ENCODE assay signal across 8 cellular contexts in genomic region chr17:35577826-35578194, GRCh38. TPM values are rescaled to one million over a fixed set of nuclear protein-coding genes. Genes with fewer than 3 reads are reported as not detected.
DNase-seq lines count a peak whose midpoint lies in the region; ATAC-seq and TF ChIP-seq lines count a peak whose summit lies in the region.

No MANE protein-coding gene starts in this region.

- in situ Hi-C loops in gastrocnemius medialis (cut with MboI; ENCODE audit: low sequenced_read_pairs in 4 of 4), result loop anchor here in 1 of 4 donors (25.0 kb wide), 1 partner anchor 959 kb away; the partner anchor contains the start of genes GGNBP2, MYO19 and PIGW

- CTCF ChIA-PET in activated CD8-positive, alpha-beta T cell treated with anti-CD3 and anti-CD28 coated beads for 36 hours (lab: Charles Lee), result interaction anchor here (1.0 to 2.8 kb wide), 6 partner anchors 9 to 231 kb away, joined by 3 to 14 read pairs (median 6); partner anchors contain the start of genes AP2B1 and SLFN12L

- POLR2A ChIA-PET in activated CD8-positive, alpha-beta T cell treated with anti-CD3 and anti-CD28 coated beads for 36 hours (lab: Charles Lee), result interaction anchor here (0.6 to 3.0 kb wide), 16 partner anchors 9 to 335 kb away, joined by 3 to 23 read pairs (median 5); partner anchors contain the start of genes AP2B1, SLFN11, SLFN5 and TAF15

- 4 to 8% (median 5%) methylated on average over 8 of the region's 8 CpGs for WGBS in heart left ventricle, 4 donors

- H3K27ac ChIP-seq in heart left ventricle (peak overlapping the region; percentile 77 to 96 (median 92)), gastrocnemius medialis (peak overlapping the region; percentile 85 to 94 (median 90))

- ATAC-seq in activated T-cell treated with anti-CD3 and anti-CD28 coated beads, Interleukin-2, amount 50 U/mL, for 72 hours (replicated peaks in 1 of 2), result peak in 1 of 2 donors; percentile 16
- ATAC-seq in activated CD8-positive, alpha-beta T cell treated with anti-CD3 and anti-CD28 coated beads for 36 hours, result no peak
- ATAC-seq in heart left ventricle (peak in 3 of 4 donors; percentile 25 to 51 (median 39)), gastrocnemius medialis (peak; percentile 41 to 47), GM18498 (IDR thresholded peaks at IDR 0.05; ENCODE audit: unreplicated experiment) (no peak)

- H3K9me3 ChIP-seq in heart left ventricle, result no peaks in the 10 kb centered on the region
- no peaks in the 10 kb centered on the region for H3K9me3 ChIP-seq in gastrocnemius medialis

- peaks cover 33% of the 10 kb centered on the region for H3K4me1 Mint-ChIP-seq in activated T-cell treated with anti-CD3 and anti-CD28 coated beads, Interleukin-2, amount 50 U/mL, for 72 hours (ENCODE audit: low read depth)
- peaks cover 28% of the 10 kb centered on the region for H3K4me1 Mint-ChIP-seq in activated CD8-positive, alpha-beta T cell treated with anti-CD3 and anti-CD28 coated beads for 36 hours (ENCODE audit: low read depth)

- H3K36me3 ChIP-seq in heart left ventricle (peaks cover 0 to 41% (median 31%) of the 10 kb centered on the region in 9 donors), gastrocnemius medialis (peaks cover 0 to 10% of the 10 kb centered on the region in 2 donors)

- H3K9me3 Mint-ChIP-seq in activated T-cell treated with anti-CD3 and anti-CD28 coated beads, Interleukin-2, amount 50 U/mL, for 72 hours, result no peaks in the 10 kb centered on the region
- H3K9me3 Mint-ChIP-seq in activated CD8-positive, alpha-beta T cell treated with anti-CD3 and anti-CD28 coated beads for 36 hours, result no peaks in the 10 kb centered on the region

- H3K27ac Mint-ChIP-seq in activated T-cell treated with anti-CD3 and anti-CD28 coated beads, Interleukin-2, amount 50 U/mL, for 72 hours, result peak overlapping the region; percentile 99
- peak overlapping the region; percentile 100 for H3K27ac Mint-ChIP-seq in activated CD8-positive, alpha-beta T cell treated with anti-CD3 and anti-CD28 coated beads for 36 hours

- H3K36me3 Mint-ChIP-seq in activated T-cell treated with anti-CD3 and anti-CD28 coated beads, Interleukin-2, amount 50 U/mL, for 72 hours (ENCODE audit: insufficient read depth in 2 of 2), result peaks cover 0 to 2% of the 10 kb centered on the region in 2 donors
- H3K36me3 Mint-ChIP-seq in activated CD8-positive, alpha-beta T cell treated with anti-CD3 and anti-CD28 coated beads for 36 hours (ENCODE audit: low read depth), result peaks cover 15% of the 10 kb centered on the region

- H3K4me3 ChIP-seq in heart left ventricle (peak overlapping the region; percentile 44 to 93 (median 79)), gastrocnemius medialis (peak overlapping the region; percentile 68 to 88 (median 80))

- intact Hi-C loops in activated CD8-positive, alpha-beta T cell treated with anti-CD3 and anti-CD28 coated beads for 36 hours (cut with micrococcal nuclease), result no loop called here
- intact Hi-C loops in heart left ventricle (cut with DNase I) (loop anchor here in 4 of 10 donors (1.0 to 10.0 kb wide), 4 partner anchors 8 to 613 kb away; partner anchors contain the start of genes LIG3 (in 2 of the 4), AP2B1 (in 1 of the 4), CCT6B (in 1 of the 4) and ZNF830 (in 1 of the 4)), gastrocnemius medialis (cut with DNase I; ENCODE audit: low total_unique reads) (loop anchor here (1.0 to 10.0 kb wide), 4 partner anchors 9 to 613 kb away; partner anchors contain the start of genes AP2B1, CCT6B, TAF15 and ZNF830)

- TF ChIP-seq POLR2A in heart left ventricle (IDR thresholded peaks at IDR 0.05) (no peak), gastrocnemius medialis (IDR thresholded peaks at IDR 0.05) (no peak)

- DNase-seq in activated T-cell treated with anti-CD3 and anti-CD28 coated beads, Interleukin-2, amount 50 U/mL, for 72 hours, result no peak
- no peak for DNase-seq in activated T-cell treated with anti-CD3 and anti-CD28 coated beads, Interleukin-2, amount 50 U/mL, for 48 hours
- DNase-seq in activated CD8-positive, alpha-beta T cell treated with anti-CD3 and anti-CD28 coated beads for 36 hours, result no peak
- DNase-seq in heart left ventricle (no peak), gastrocnemius medialis (peak in 1 of 2 donors; percentile 25), HuH-7.5 (ENCODE audit: low spot score) (no peak)
- DNase-seq in NK-92 treated with Interleukin-12 subunit alpha and Interleukin-12 subunit beta, amount 100 ng/mL, for 24 hours (lab: John Stamatoyannopoulos, UW), result no peak

- peaks cover 0 to 23% (median 17%) of the 10 kb centered on the region in 12 donors for H3K4me1 ChIP-seq in heart left ventricle
- H3K4me1 ChIP-seq in gastrocnemius medialis, result peaks cover 18 to 24% of the 10 kb centered on the region in 2 donors

- TF ChIP-seq CTCF in activated CD8-positive, alpha-beta T cell treated with anti-CD3 and anti-CD28 coated beads for 36 hours (IDR thresholded peaks at IDR 0.05), result no peak
- TF ChIP-seq CTCF in heart left ventricle (IDR thresholded peaks at IDR 0.05) (no peak), gastrocnemius medialis (IDR thresholded peaks at IDR 0.05 in 4 of 5, conservative IDR thresholded peaks at IDR 0.05 in 1 of 5) (no peak)

- H3K4me3 Mint-ChIP-seq in activated T-cell treated with anti-CD3 and anti-CD28 coated beads, Interleukin-2, amount 50 U/mL, for 72 hours, result peak overlapping the region; percentile 94 to 99
- peak overlapping the region; percentile 100 for H3K4me3 Mint-ChIP-seq in activated CD8-positive, alpha-beta T cell treated with anti-CD3 and anti-CD28 coated beads for 36 hours

- H3K27me3 Mint-ChIP-seq in activated T-cell treated with anti-CD3 and anti-CD28 coated beads, Interleukin-2, amount 50 U/mL, for 72 hours (ENCODE audit: low read depth), result no peaks in the 10 kb centered on the region
- no peaks in the 10 kb centered on the region for H3K27me3 Mint-ChIP-seq in activated CD8-positive, alpha-beta T cell treated with anti-CD3 and anti-CD28 coated beads for 36 hours

- H3K27me3 ChIP-seq in heart left ventricle (no peaks in the 10 kb centered on the region), gastrocnemius medialis (no peaks in the 10 kb centered on the region)

RNA-seq across cellular contexts. Expression of gene PEX12, which starts 0.6 kb away (rescaled TPM):
- 1 to 10 TPM; 7.2 to 7.3 TPM for total RNA-seq in activated T-cell treated with anti-CD3 and anti-CD28 coated beads, Interleukin-2, amount 50 U/mL, for 72 hours
- total RNA-seq in activated CD8-positive, alpha-beta T cell treated with anti-CD3 and anti-CD28 coated beads for 36 hours, result 1 to 10 TPM; 5.1 to 5.6 TPM
- total RNA-seq in heart left ventricle (10 to 100 TPM in 2 of 9 donors, 1 to 10 TPM in 7; 6.6 to 10.8 (median 8.8) TPM), gastrocnemius medialis (10 to 100 TPM in 1 of 4 donors, 1 to 10 TPM in 3; 4.4 to 14.2 (median 6.2) TPM)
- 1 to 10 TPM; 2.6 to 5.3 TPM for polyA plus RNA-seq in heart left ventricle

RNA-seq across cellular contexts. Expression of gene AP2B1, which starts 9.3 kb away (rescaled TPM):
- total RNA-seq in activated T-cell treated with anti-CD3 and anti-CD28 coated beads, Interleukin-2, amount 50 U/mL, for 72 hours, result 100 to 1,000 TPM; 167 to 179 TPM
- 100 to 1,000 TPM; 157 to 161 TPM for total RNA-seq in activated CD8-positive, alpha-beta T cell treated with anti-CD3 and anti-CD28 coated beads for 36 hours
- total RNA-seq in heart left ventricle, result 100 to 1,000 TPM in 7 of 9 donors, 10 to 100 TPM in 2; 67.1 to 166 (median 123) TPM
- polyA plus RNA-seq in heart left ventricle, result 10 to 100 TPM; 25.0 to 66.0 TPM
- total RNA-seq in gastrocnemius medialis, result 10 to 100 TPM; 31.3 to 48.7 (median 38.1) TPM

RNA-seq across cellular contexts. Expression of gene SLFN14, which starts 17.2 kb away (rescaled TPM):
- not detected for total RNA-seq in activated T-cell treated with anti-CD3 and anti-CD28 coated beads, Interleukin-2, amount 50 U/mL, for 72 hours
- total RNA-seq in activated CD8-positive, alpha-beta T cell treated with anti-CD3 and anti-CD28 coated beads for 36 hours, result under 1 TPM in 1 of 2 experiments, not detected in 1; 0.11 TPM
- under 1 TPM in 1 of 9 donors, not detected in 8; 0.31 TPM for total RNA-seq in heart left ventricle
- not detected for polyA plus RNA-seq in heart left ventricle
- total RNA-seq in gastrocnemius medialis, result not detected

RNA-seq across cellular contexts. Expression of gene SLFN12L, which starts 40.3 kb away (rescaled TPM):
- total RNA-seq in activated T-cell treated with anti-CD3 and anti-CD28 coated beads, Interleukin-2, amount 50 U/mL, for 72 hours, result 10 to 100 TPM; 59.0 to 73.6 TPM
- 10 to 100 TPM; 41.7 to 42.5 TPM for total RNA-seq in activated CD8-positive, alpha-beta T cell treated with anti-CD3 and anti-CD28 coated beads for 36 hours
- 1 to 10 TPM in 4 of 9 donors, under 1 TPM in 5; 0.25 to 7.3 (median 0.60) TPM for total RNA-seq in heart left ventricle
- polyA plus RNA-seq in heart left ventricle, result under 1 TPM; 0.14 to 0.69 TPM
- total RNA-seq in gastrocnemius medialis, result under 1 TPM in 3 of 4 donors, not detected in 1; 0.10 to 0.31 (median 0.15) TPM

Comparison
In these comparisons a context has a peak if more than half of its experiments do, and no peak if none do; other contexts are left out.
1. ATAC-seq: peak in heart left ventricle (3 of 4) and gastrocnemius medialis (2 of 2); none in activated CD8-positive, alpha-beta T cell treated with anti-CD3 and anti-CD28 coated beads for 36 hours (single experiment) and GM18498 (single experiment).